In the genomic region with DNA sequence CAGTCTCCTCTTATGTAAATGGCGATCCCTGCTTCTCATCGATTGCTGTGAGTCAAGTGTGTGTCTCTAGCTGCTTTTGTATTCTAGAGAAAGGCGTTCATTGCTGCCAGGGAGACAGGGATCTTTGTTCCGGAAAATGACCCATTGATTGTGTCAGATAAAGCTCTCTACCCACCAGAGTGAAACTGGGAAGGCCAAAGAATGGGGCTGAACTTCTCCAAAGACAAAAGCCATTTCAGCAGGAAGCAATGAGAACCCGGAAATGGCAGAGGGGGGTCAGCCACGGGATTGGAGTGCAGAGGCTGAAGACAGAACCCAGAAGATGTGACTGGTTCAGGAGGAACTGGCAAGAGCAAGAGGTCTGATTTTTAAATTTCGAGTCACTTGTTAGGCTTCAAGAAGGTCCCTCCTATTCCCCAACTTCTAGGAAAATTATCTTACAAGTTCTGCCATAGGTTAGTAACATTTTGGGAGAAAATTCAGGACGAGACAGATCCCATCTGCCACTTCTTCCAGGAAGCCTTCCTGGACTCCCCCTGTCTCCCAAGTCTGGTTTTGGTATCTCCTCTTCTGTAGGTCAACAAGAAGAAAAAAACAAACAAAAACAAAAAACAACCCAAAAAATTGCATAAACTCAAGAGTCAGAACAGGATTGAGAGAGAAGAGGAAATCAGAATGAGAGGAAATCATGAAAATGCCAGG, we compare ENCODE assay signal across 1 cellular context.
TF ChIP-seq lines count a peak whose summit lies in the region.

No MANE protein-coding gene starts in this region.

TF ChIP-seq in K562, 482 proteins besides CTCF, POLR2A, EP300 and RAD21 (continued from another document):
- TF ChIP-seq ZNF407 (IDR thresholded peaks at IDR 0.05; ENCODE audit: low read depth) (no peak), RBM34 (IDR thresholded peaks at IDR 0.05; ENCODE audit: borderline replicate concordance, insufficient read depth, low read length) (no peak), ZNF197 (CRISPR knock-in tag; IDR thresholded peaks at IDR 0.05; ENCODE audit: low read depth) (no peak), ESRRA (IDR thresholded peaks at IDR 0.05; ENCODE audit: borderline replicate concordance, low read depth) (no peak), MEF2A (IDR thresholded peaks at IDR 0.05; ENCODE audit: control insufficient read depth, low read depth, low read length) (no peak), ZFP36 (IDR thresholded peaks at IDR 0.05; ENCODE audit: low read depth, low read length, partially characterized antibody) (peak; percentile 94), ATF7 (IDR thresholded peaks at IDR 0.05) (no peak), GABPB2 (CRISPR knock-in tag; conservative IDR thresholded peaks at IDR 0.05) (no peak), ZNF696 (CRISPR knock-in tag; conservative IDR thresholded peaks at IDR 0.05) (no peak), ZNF436 (CRISPR knock-in tag; IDR thresholded peaks at IDR 0.05) (peak; percentile 66), CBX1 (IDR thresholded peaks at IDR 0.05; ENCODE audit: low read depth) (no peak)
TF ChIP-seq in K562: peak in this region for 5.
